In genomic region chr3:100523050-100523760, GRCh38 we compare ENCODE assay signal across 2 cellular contexts.
TF ChIP-seq lines count a peak whose summit lies in the region.

No MANE protein-coding gene starts in this region.

TF ChIP-seq in liver, 16 proteins besides CTCF, POLR2A, EP300 and RAD21:
- TF ChIP-seq NR2F2 (IDR thresholded peaks at IDR 0.05) = no peak
- TF ChIP-seq, protein P1, sequence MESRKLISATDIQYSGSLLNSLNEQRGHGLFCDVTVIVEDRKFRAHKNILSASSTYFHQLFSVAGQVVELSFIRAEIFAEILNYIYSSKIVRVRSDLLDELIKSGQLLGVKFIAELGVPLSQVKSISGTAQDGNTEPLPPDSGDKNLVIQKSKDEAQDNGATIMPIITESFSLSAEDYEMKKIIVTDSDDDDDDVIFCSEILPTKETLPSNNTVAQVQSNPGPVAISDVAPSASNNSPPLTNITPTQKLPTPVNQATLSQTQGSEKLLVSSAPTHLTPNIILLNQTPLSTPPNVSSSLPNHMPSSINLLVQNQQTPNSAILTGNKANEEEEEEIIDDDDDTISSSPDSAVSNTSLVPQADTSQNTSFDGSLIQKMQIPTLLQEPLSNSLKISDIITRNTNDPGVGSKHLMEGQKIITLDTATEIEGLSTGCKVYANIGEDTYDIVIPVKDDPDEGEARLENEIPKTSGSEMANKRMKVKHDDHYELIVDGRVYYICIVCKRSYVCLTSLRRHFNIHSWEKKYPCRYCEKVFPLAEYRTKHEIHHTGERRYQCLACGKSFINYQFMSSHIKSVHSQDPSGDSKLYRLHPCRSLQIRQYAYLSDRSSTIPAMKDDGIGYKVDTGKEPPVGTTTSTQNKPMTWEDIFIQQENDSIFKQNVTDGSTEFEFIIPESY (IDR thresholded peaks at IDR 0.05) = no peak
- TF ChIP-seq HNF4A (conservative IDR thresholded peaks at IDR 0.05) = no peak
- TF ChIP-seq ATF3 (IDR thresholded peaks at IDR 0.05) = no peak
- TF ChIP-seq FOXA1 (IDR thresholded peaks at IDR 0.05) = no peak
- no peak for TF ChIP-seq YY1 (IDR thresholded peaks at IDR 0.05)
- TF ChIP-seq FOXA2 (IDR thresholded peaks at IDR 0.05) = no peak
- TF ChIP-seq HNF4G (IDR thresholded peaks at IDR 0.05) = no peak
- TF ChIP-seq EGR1 (IDR thresholded peaks at IDR 0.05; ENCODE audit: low read depth in 2 of 2) = no peak
- no peak for TF ChIP-seq GABPA (IDR thresholded peaks at IDR 0.05 in 1 of 2, conservative IDR thresholded peaks at IDR 0.05 in 1 of 2)
- TF ChIP-seq JUND (IDR thresholded peaks at IDR 0.05) = no peak
- TF ChIP-seq TAF1 (conservative IDR thresholded peaks at IDR 0.05) = no peak
- TF ChIP-seq, protein P2, sequence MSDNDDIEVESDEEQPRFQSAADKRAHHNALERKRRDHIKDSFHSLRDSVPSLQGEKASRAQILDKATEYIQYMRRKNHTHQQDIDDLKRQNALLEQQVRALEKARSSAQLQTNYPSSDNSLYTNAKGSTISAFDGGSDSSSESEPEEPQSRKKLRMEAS (IDR thresholded peaks at IDR 0.05) = no peak
- no peak for TF ChIP-seq RXRA (IDR thresholded peaks at IDR 0.05)
- no peak for TF ChIP-seq SP1 (IDR thresholded peaks at IDR 0.05)
- no peak for TF ChIP-seq REST (IDR thresholded peaks at IDR 0.05)

TF ChIP-seq in HepG2, 621 proteins besides CTCF, POLR2A, EP300 and RAD21:
- TF ChIP-seq ZNF33B (CRISPR knock-in tag; IDR thresholded peaks at IDR 0.05) (no peak), HHEX (CRISPR knock-in tag; IDR thresholded peaks at IDR 0.05) (no peak), ZNF382 (CRISPR knock-in tag; IDR thresholded peaks at IDR 0.05; ENCODE audit: borderline replicate concordance) (no peak), ZNF331 (CRISPR knock-in tag; IDR thresholded peaks at IDR 0.05) (no peak), KLF6 (CRISPR knock-in tag; IDR thresholded peaks at IDR 0.05) (no peak), ZNF547 (CRISPR knock-in tag; IDR thresholded peaks at IDR 0.05) (no peak), SNAI1 (CRISPR knock-in tag; IDR thresholded peaks at IDR 0.05; ENCODE audit: borderline replicate concordance) (no peak), TGIF2 (CRISPR knock-in tag; IDR thresholded peaks at IDR 0.05) (no peak), ZNF768 (CRISPR knock-in tag; IDR thresholded peaks at IDR 0.05) (no peak), CCAR2 (optimal IDR thresholded peaks at IDR 0.05; ENCODE audit: low read depth, low read length) (no peak), THAP8 (CRISPR knock-in tag; IDR thresholded peaks at IDR 0.05; ENCODE audit: borderline replicate concordance) (no peak), MYPOP (CRISPR knock-in tag; IDR thresholded peaks at IDR 0.05) (no peak), NBN (conservative IDR thresholded peaks at IDR 0.05) (no peak), ZNF530 (CRISPR knock-in tag; IDR thresholded peaks at IDR 0.05; ENCODE audit: low read depth) (no peak), MXD1 (CRISPR knock-in tag; IDR thresholded peaks at IDR 0.05) (no peak), ZNF225 (CRISPR knock-in tag; IDR thresholded peaks at IDR 0.05) (no peak), ZNF484 (CRISPR knock-in tag; IDR thresholded peaks at IDR 0.05; ENCODE audit: borderline replicate concordance, low read depth) (no peak)
- TF ChIP-seq, protein P3, sequence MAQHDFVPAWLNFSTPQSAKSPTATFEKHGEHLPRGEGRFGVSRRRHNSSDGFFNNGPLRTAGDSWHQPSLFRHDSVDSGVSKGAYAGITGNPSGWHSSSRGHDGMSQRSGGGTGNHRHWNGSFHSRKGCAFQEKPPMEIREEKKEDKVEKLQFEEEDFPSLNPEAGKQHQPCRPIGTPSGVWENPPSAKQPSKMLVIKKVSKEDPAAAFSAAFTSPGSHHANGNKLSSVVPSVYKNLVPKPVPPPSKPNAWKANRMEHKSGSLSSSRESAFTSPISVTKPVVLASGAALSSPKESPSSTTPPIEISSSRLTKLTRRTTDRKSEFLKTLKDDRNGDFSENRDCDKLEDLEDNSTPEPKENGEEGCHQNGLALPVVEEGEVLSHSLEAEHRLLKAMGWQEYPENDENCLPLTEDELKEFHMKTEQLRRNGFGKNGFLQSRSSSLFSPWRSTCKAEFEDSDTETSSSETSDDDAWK (CRISPR knock-in tag; IDR thresholded peaks at IDR 0.05) = no peak
- TF ChIP-seq, protein P4, sequence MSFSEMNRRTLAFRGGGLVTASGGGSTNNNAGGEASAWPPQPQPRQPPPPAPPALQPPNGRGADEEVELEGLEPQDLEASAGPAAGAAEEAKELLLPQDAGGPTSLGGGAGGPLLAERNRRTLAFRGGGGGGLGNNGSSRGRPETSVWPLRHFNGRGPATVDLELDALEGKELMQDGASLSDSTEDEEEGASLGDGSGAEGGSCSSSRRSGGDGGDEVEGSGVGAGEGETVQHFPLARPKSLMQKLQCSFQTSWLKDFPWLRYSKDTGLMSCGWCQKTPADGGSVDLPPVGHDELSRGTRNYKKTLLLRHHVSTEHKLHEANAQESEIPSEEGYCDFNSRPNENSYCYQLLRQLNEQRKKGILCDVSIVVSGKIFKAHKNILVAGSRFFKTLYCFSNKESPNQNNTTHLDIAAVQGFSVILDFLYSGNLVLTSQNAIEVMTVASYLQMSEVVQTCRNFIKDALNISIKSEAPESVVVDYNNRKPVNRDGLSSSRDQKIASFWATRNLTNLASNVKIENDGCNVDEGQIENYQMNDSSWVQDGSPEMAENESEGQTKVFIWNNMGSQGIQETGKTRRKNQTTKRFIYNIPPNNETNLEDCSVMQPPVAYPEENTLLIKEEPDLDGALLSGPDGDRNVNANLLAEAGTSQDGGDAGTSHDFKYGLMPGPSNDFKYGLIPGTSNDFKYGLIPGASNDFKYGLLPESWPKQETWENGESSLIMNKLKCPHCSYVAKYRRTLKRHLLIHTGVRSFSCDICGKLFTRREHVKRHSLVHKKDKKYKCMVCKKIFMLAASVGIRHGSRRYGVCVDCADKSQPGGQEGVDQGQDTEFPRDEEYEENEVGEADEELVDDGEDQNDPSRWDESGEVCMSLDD (CRISPR knock-in tag; IDR thresholded peaks at IDR 0.05; ENCODE audit: borderline replicate concordance) = no peak
- TF ChIP-seq, protein P5, sequence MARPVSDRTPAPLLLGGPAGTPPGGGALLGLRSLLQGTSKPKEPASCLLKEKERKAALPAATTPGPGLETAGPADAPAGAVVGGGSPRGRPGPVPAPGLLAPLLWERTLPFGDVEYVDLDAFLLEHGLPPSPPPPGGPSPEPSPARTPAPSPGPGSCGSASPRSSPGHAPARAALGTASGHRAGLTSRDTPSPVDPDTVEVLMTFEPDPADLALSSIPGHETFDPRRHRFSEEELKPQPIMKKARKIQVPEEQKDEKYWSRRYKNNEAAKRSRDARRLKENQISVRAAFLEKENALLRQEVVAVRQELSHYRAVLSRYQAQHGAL (CRISPR knock-in tag; IDR thresholded peaks at IDR 0.05; ENCODE audit: not compliant biosample characterization) = no peak
